11 cellular contexts compared by ENCODE assay signal in genomic region chr16:82748026-82748425, GRCh38.
DNase-seq lines count a peak whose midpoint lies in the region; ATAC-seq and TF ChIP-seq lines count a peak whose summit lies in the region.
"Had no signal": no experiment of that assay in that cellular context is flagged by ENCODE, and none has a peak within 500 bp of the region (broad histone marks: within the 10 kb centered on the region; RNA-seq: fewer than 3 reads in every experiment).

No MANE protein-coding gene starts in this region.

- ATAC-seq in HG02884 (IDR thresholded peaks at IDR 0.05; ENCODE audit: unreplicated experiment) (no peak), HG03135 (IDR thresholded peaks at IDR 0.05; ENCODE audit: unreplicated experiment) (no peak), GM18868 (IDR thresholded peaks at IDR 0.05; ENCODE audit: unreplicated experiment) (no peak)

- no peaks in the 10 kb centered on the region for H3K36me3 Mint-ChIP-seq in osteocyte (ENCODE audit: unreplicated experiment)

- no peaks in the 10 kb centered on the region for H3K4me1 Mint-ChIP-seq in osteocyte (ENCODE audit: unreplicated experiment)

- no peak overlapping the region for H3K4me3 ChIP-seq in fibroblast of the aortic adventitia (ENCODE audit: low read depth, low read length)

- no peak overlapping the region for H3K27ac Mint-ChIP-seq in osteocyte (ENCODE audit: unreplicated experiment)

- TF ChIP-seq CTCF in fibroblast of the aortic adventitia (IDR thresholded peaks at IDR 0.05; ENCODE audit: insufficient read depth, low read length) (peak; percentile 54), osteocyte (IDR thresholded peaks at IDR 0.05) (peak; percentile 20)

- peak; percentile 6 for DNase-seq in COLO829 (ENCODE audit: low spot score)
- DNase-seq in NCI-H1694 treated with DMSO at 0.1 percent for 48 hours (lab: John Stamatoyannopoulos, UW): peak; percentile 44
- DNase-seq in fibroblast of the aortic adventitia (ENCODE audit: low read depth): peak; percentile 92
- no peak for DNase-seq in osteocyte (ENCODE audit: extremely low spot score, unreplicated experiment)
- DNase-seq in DMS79 (lab: John Stamatoyannopoulos, UW): no peak
- DNase-seq: DMS79 treated with DMSO at 0.1 percent for 48 hours, GOT3, trophoblast cell had no signal

- no peak overlapping the region for H3K4me3 Mint-ChIP-seq in osteocyte (ENCODE audit: unreplicated experiment)

- no peaks in the 10 kb centered on the region for H3K9me3 Mint-ChIP-seq in osteocyte (ENCODE audit: unreplicated experiment)

- no peaks in the 10 kb centered on the region for H3K27me3 Mint-ChIP-seq in osteocyte (ENCODE audit: unreplicated experiment)

Comparison
In these comparisons a context has a peak if more than half of its experiments do, and no peak if none do; other contexts are left out.
1. DNase-seq: peak in COLO829 (single experiment), NCI-H1694 treated with DMSO at 0.1 percent for 48 hours (single experiment) and fibroblast of the aortic adventitia (single experiment); none in osteocyte (single experiment) and DMS79 (single experiment).